Comparison of ENCODE assay signal across 9 cellular contexts in the genomic region with DNA sequence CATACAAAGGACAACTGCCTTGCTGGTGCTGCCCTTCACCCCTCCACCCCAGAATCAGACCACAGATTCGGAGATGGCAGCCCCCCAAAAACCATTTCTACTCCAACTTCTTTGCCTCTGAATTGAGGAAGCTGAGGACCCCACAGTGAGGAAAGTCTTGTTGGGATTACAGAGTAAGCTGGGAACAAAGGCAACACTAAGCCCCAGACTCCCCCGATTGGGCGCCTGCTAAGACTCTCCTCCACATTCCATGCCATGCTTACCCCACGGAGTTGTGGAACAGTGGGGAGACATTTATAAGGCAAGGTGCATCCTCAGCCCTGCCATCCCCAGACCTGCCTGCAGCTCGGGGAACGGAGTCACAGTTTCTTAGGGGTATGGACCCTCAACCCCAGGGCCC. TPM values are rescaled to one million over a fixed set of nuclear protein-coding genes. Genes with fewer than 3 reads are reported as not detected.
DNase-seq lines count a peak whose midpoint lies in the region; ATAC-seq, FAIRE-seq and TF ChIP-seq lines count a peak whose summit lies in the region.
"Had no signal": no experiment of that assay in that cellular context is flagged by ENCODE, and none has a peak within 500 bp of the region (broad histone marks: within the 10 kb centered on the region; RNA-seq: fewer than 3 reads in every experiment).

No MANE protein-coding gene starts in this region.

- H3K4me3 ChIP-seq in iPS-20b (ENCODE audit: low read length) (peak overlapping the region; percentile 87; the same call in 1 of the 2 replicates), suprapubic skin (peak overlapping the region; percentile 88)

- H3K36me3 ChIP-seq in iPS-20b (ENCODE audit: insufficient read depth, low read depth, low read length) (0 out of 2 replicates have a peak, but pooled peaks cover under 1% of the 10 kb centered on the region), suprapubic skin (no peaks in the 10 kb centered on the region)

- DNase-seq in activated T-cell treated with anti-CD3 and anti-CD28 coated beads, Interleukin-2, amount 50 U/mL, for 24 hours: no peak
- no peak for DNase-seq in activated T-cell treated with anti-CD3 and anti-CD28 coated beads, Interleukin-2, amount 50 U/mL, for 1 hour
- DNase-seq in suprapubic skin (ENCODE audit: low spot score in 2 of 2): no peak
- no peak for DNase-seq in HTR-8/SVneo (ENCODE audit: insufficient read length, low spot score)
- no peak for DNase-seq in SHP77 treated with DMSO at 0.1 percent for 48 hours (lab: John Stamatoyannopoulos, UW)
- DNase-seq: activated CD4-positive, alpha-beta T cell treated with anti-CD3 and anti-CD28 coated beads for 4 hours had no signal

- H3K4me1 ChIP-seq in iPS-20b (ENCODE audit: insufficient read depth, low read length): peaks cover 38% of the 10 kb centered on the region
- H3K4me1 ChIP-seq in suprapubic skin: peaks cover 92% of the 10 kb centered on the region

- TF ChIP-seq POLR2A in suprapubic skin (IDR thresholded peaks at IDR 0.05): no peak

- H3K9me3 Mint-ChIP-seq in activated T-cell treated with anti-CD3 and anti-CD28 coated beads, Interleukin-2, amount 50 U/mL, for 24 hours: no peaks in the 10 kb centered on the region
- no peaks in the 10 kb centered on the region for H3K9me3 Mint-ChIP-seq in activated naive CD8-positive, alpha-beta T cell (ENCODE audit: low read depth)

- TF ChIP-seq EP300 in suprapubic skin (IDR thresholded peaks at IDR 0.05): no peak

- H3K9ac ChIP-seq in iPS-20b (ENCODE audit: low read depth, low read length): peak overlapping the region; percentile 60; the same call in 1 of the 2 replicates

- 71% methylated on average over 6 of the region's 6 CpGs for WGBS in suprapubic skin

- H3K4me3 Mint-ChIP-seq in activated T-cell treated with anti-CD3 and anti-CD28 coated beads, Interleukin-2, amount 50 U/mL, for 24 hours: peak overlapping the region; percentile 96
- peak overlapping the region; percentile 97 for H3K4me3 Mint-ChIP-seq in activated naive CD8-positive, alpha-beta T cell

- H3K27me3 Mint-ChIP-seq in activated T-cell treated with anti-CD3 and anti-CD28 coated beads, Interleukin-2, amount 50 U/mL, for 24 hours: no peaks in the 10 kb centered on the region
- no peaks in the 10 kb centered on the region for H3K27me3 Mint-ChIP-seq in activated naive CD8-positive, alpha-beta T cell

- no peak for FAIRE-seq in HTR-8/SVneo (lab: Jason Lieb, UNC)

- peaks cover 74% of the 10 kb centered on the region for H3K4me1 Mint-ChIP-seq in activated T-cell treated with anti-CD3 and anti-CD28 coated beads, Interleukin-2, amount 50 U/mL, for 24 hours (ENCODE audit: low read depth)
- peaks cover 63% of the 10 kb centered on the region for H3K4me1 Mint-ChIP-seq in activated naive CD8-positive, alpha-beta T cell (ENCODE audit: low read depth)

- H3K9me3 ChIP-seq in iPS-20b (ENCODE audit: insufficient read depth, low read depth, low read length) (no peaks in the 10 kb centered on the region), suprapubic skin (no peaks in the 10 kb centered on the region)

- ATAC-seq in GM18511 (IDR thresholded peaks at IDR 0.05; ENCODE audit: unreplicated experiment): no peak

- H3K27ac ChIP-seq in iPS-20b (ENCODE audit: low read length): no peak overlapping the region
- no peak overlapping the region for H3K27ac ChIP-seq in suprapubic skin

- no peak for TF ChIP-seq CTCF in suprapubic skin (IDR thresholded peaks at IDR 0.05)

- peak overlapping the region; percentile 94 for H3K27ac Mint-ChIP-seq in activated T-cell treated with anti-CD3 and anti-CD28 coated beads, Interleukin-2, amount 50 U/mL, for 24 hours
- H3K27ac Mint-ChIP-seq in activated naive CD8-positive, alpha-beta T cell: peak overlapping the region; percentile 92

- peaks cover 19% of the 10 kb centered on the region for H3K27me3 ChIP-seq in iPS-20b (ENCODE audit: insufficient read depth, low read length)
- no peaks in the 10 kb centered on the region for H3K27me3 ChIP-seq in suprapubic skin

- H3K36me3 Mint-ChIP-seq in activated T-cell treated with anti-CD3 and anti-CD28 coated beads, Interleukin-2, amount 50 U/mL, for 24 hours (ENCODE audit: low read depth): peaks cover 38% of the 10 kb centered on the region
- no peaks in the 10 kb centered on the region for H3K36me3 Mint-ChIP-seq in activated naive CD8-positive, alpha-beta T cell

RNA-seq across cellular contexts. Expression of gene GIT1, which starts 1.9 kb away (rescaled TPM):
- total RNA-seq in suprapubic skin: 100 to 1,000 TPM in 2 of 4 donors, 10 to 100 TPM in 2; 66.7 to 103 (median 90.4) TPM

RNA-seq across cellular contexts. Expression of gene ANKRD13B, which starts 5.3 kb away (rescaled TPM):
- total RNA-seq in suprapubic skin: 10 to 100 TPM in 3 of 4 donors, 1 to 10 TPM in 1; 9.0 to 16.5 (median 10.8) TPM

RNA-seq across cellular contexts. Expression of gene TP53I13, which starts 19.1 kb away (rescaled TPM):
- 10 to 100 TPM; 31.6 to 45.9 (median 40.3) TPM for total RNA-seq in suprapubic skin

RNA-seq across cellular contexts. Expression of gene ABHD15, which starts 20.8 kb away (rescaled TPM):
- 10 to 100 TPM in 1 of 4 donors, 1 to 10 TPM in 3; 7.2 to 11.0 (median 7.9) TPM for total RNA-seq in suprapubic skin

RNA-seq across cellular contexts. Expression of gene CORO6, which starts 35.1 kb away (rescaled TPM):
- 10 to 100 TPM in 1 of 4 donors, 1 to 10 TPM in 3; 1.4 to 13.7 (median 6.6) TPM for total RNA-seq in suprapubic skin
